1 cellular context compared by ENCODE assay signal in genomic region chr1:40691538-40692428, GRCh38.
TF ChIP-seq lines count a peak whose summit lies in the region.

TSS of gene NFYC (plus strand) at chr1:40691704. CDS start at chr1:40738844, 47,140 bp downstream.

TF ChIP-seq in SK-N-SH, 30 proteins besides CTCF, POLR2A, EP300 and RAD21 (continued from another document):
- peak; percentile 98 for TF ChIP-seq ZBTB33 (IDR thresholded peaks at IDR 0.05; ENCODE audit: borderline replicate concordance, low read depth)
- TF ChIP-seq FOXM1 (IDR thresholded peaks at IDR 0.05; ENCODE audit: low read depth), result peak; percentile 56; the same call in 1 of the 2 replicates
- TF ChIP-seq CHD2 (IDR thresholded peaks at IDR 0.05; ENCODE audit: low read length, partially characterized antibody), result peak; percentile 100
- TF ChIP-seq FOSL2 (IDR thresholded peaks at IDR 0.05; ENCODE audit: borderline replicate concordance, low read depth), result no peak
- 0 out of 2 replicates have a peak, but pooled peaks have one; percentile 36 for TF ChIP-seq IRF3 (IDR thresholded peaks at IDR 0.05; ENCODE audit: low read depth, low read length)
- peak; percentile 91; the same call in 1 of the 2 replicates for TF ChIP-seq SIN3A (IDR thresholded peaks at IDR 0.05; ENCODE audit: borderline replicate concordance, low read depth, low read length)
TF ChIP-seq in SK-N-SH: peak in this region for 13.
